In the genomic region with DNA sequence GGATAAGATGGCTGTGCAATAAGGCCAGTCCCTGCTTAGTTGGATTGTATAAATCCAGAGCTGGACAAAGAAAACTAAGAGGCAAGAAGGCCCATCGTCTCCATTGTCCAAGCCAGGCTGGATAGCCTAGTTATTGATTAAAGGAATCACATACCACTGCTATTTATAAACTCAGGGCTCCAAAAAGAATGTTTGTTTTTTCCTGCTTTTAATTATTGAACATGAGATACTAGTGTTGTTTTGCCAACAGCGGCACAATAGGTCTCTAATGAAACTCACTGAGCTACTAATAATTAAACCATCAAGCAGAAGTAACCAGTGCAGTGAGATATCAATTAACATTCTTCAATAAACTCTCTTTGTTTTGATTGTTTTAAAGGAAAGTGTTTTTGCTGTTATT, we compare ENCODE assay signal across 24 cellular contexts.
"Had no signal": no experiment of that assay in that cellular context is flagged by ENCODE, and none has a peak within 500 bp of the region (broad histone marks: within the 10 kb centered on the region; RNA-seq: fewer than 3 reads in every experiment).

No MANE protein-coding gene starts in this region.

- DNase-seq: activated CD4-positive, alpha-beta memory T cell treated with anti-CD3 and anti-CD28 coated beads, Interleukin-2, amount 10 ng/mL, durations not matched to agents 7 days and 5 days; activated CD4-positive, alpha-beta T cell treated with anti-CD3 and anti-CD28 coated beads for 1 hour; activated CD4-positive, alpha-beta T cell treated with anti-CD3 and anti-CD28 coated beads for 4 hours; activated CD4-positive, alpha-beta T cell treated with anti-CD3 and anti-CD28 coated beads, Interleukin-2, amount 10 ng/mL, durations not matched to agents 7 days and 5 days; activated CD4-positive, alpha-beta T cell treated with anti-CD3 and anti-CD28 coated beads, Interleukin-2, amount 50 U/mL, for 4 hours; activated CD8-positive, alpha-beta memory T cell treated with anti-CD3 and anti-CD28 coated beads, Interleukin-2, amount 50 U/mL, for 48 hours; activated gamma-delta T cell; activated naive CD4-positive, alpha-beta T cell; activated naive CD4-positive, alpha-beta T cell treated with anti-CD3 and anti-CD28 coated beads, Interleukin-2, amount 50 U/mL, for 16 hours; activated T-cell treated with anti-CD3 and anti-CD28 coated beads for 4 hours; activated T-cell treated with anti-CD3 and anti-CD28 coated beads, Interleukin-2, amount 50 U/mL, for 24 hours; activated T-cell treated with anti-CD3 and anti-CD28 coated beads, Interleukin-2, amount 50 U/mL, for 72 hours; amniotic stem cell; anterior cingulate cortex; central memory CD4-positive, alpha-beta T cell; cerebellar nuclear complex; colonic mucosa; effector CD8-positive, alpha-beta T cell; foreskin fibroblast; T-helper 2 cell had no signal

- H3K4me3 ChIP-seq: colonic mucosa, SK-N-MC had no signal

- H3K27me3 ChIP-seq: colonic mucosa had no signal

- H3K36me3 ChIP-seq: colonic mucosa had no signal

- H3K9me3 ChIP-seq: colonic mucosa had no signal

- ATAC-seq: activated T-cell treated with anti-CD3 and anti-CD28 coated beads, Interleukin-2, amount 50 U/mL, for 72 hours; esophagus mucosa; WTC11 had no signal

- H3K4me1 ChIP-seq: colonic mucosa had no signal

- H3K27ac ChIP-seq: colonic mucosa, epithelial cell of prostate, SK-N-MC had no signal
